Comparison of ENCODE assay signal across 30 cellular contexts in genomic region chr14:106803379-106803778, GRCh38.
"Had no signal": no experiment of that assay in that cellular context is flagged by ENCODE, and none has a peak within 500 bp of the region (broad histone marks: within the 10 kb centered on the region; RNA-seq: fewer than 3 reads in every experiment).

No MANE protein-coding gene starts in this region.

- DNase-seq: activated CD4-positive, alpha-beta memory T cell treated with anti-CD3 and anti-CD28 coated beads, Interleukin-2, amount 10 ng/mL, durations not matched to agents 7 days and 5 days; activated CD4-positive, alpha-beta T cell treated with anti-CD3 and anti-CD28 coated beads for 1 hour; activated CD4-positive, alpha-beta T cell treated with anti-CD3 and anti-CD28 coated beads for 48 hours; activated CD4-positive, CD25-positive, alpha-beta regulatory T cell; activated CD8-positive, alpha-beta memory T cell treated with anti-CD3 and anti-CD28 coated beads for 24 hours; activated CD8-positive, alpha-beta memory T cell treated with anti-CD3 and anti-CD28 coated beads, Interleukin-2, amount 10 ng/mL, durations not matched to agents 7 days and 5 days; activated CD8-positive, alpha-beta memory T cell treated with anti-CD3 and anti-CD28 coated beads, Interleukin-2, amount 50 U/mL, for 48 hours; activated effector memory CD4-positive, alpha-beta T cell treated with Interleukin-2 at 50 U/mL for 16 hours; activated naive CD4-positive, alpha-beta T cell treated with anti-CD3 and anti-CD28 coated beads, Interleukin-2, amount 10 ng/mL, durations not matched to agents 7 days and 5 days; activated naive CD8-positive, alpha-beta T cell treated with anti-CD3 and anti-CD28 coated beads, Interleukin-2, amount 50 U/mL, for 24 hours; activated T-cell treated with anti-CD3 and anti-CD28 coated beads, Interleukin-2, amount 50 U/mL, for 48 hours; anterior cingulate cortex; brain microvascular endothelial cell; central memory CD4-positive, alpha-beta T cell; NCI-H1048; NCI-H146; NCI-H187; NCI-H2029 treated with DMSO at 0.1 percent for 48 hours; NCI-H2171 treated with DMSO at 0.1 percent for 48 hours; NCI-H226; NCI-H446 treated with DMSO at 0.1 percent for 48 hours; NCI-H524; NCI-H69; Right ventricle myocardium superior; SW 1271; T-helper 1 cell; T-helper 2 cell; T-helper 9 cell; WERI-Rb-1 had no signal

- H3K36me3 ChIP-seq: brain microvascular endothelial cell, WERI-Rb-1 had no signal

- FAIRE-seq: colon had no signal

- H3K27me3 ChIP-seq: brain microvascular endothelial cell had no signal

- H3K27ac ChIP-seq: brain microvascular endothelial cell, WERI-Rb-1 had no signal
